36 cellular contexts compared by ENCODE assay signal in genomic region chr10:116588995-116589394, GRCh38. TPM values are rescaled to one million over a fixed set of nuclear protein-coding genes. Genes with fewer than 3 reads are reported as not detected.
"Had no signal": no experiment of that assay in that cellular context is flagged by ENCODE, and none has a peak within 500 bp of the region (broad histone marks: within the 10 kb centered on the region; RNA-seq: fewer than 3 reads in every experiment).

No MANE protein-coding gene starts in this region.

- ATAC-seq: naive thymus-derived CD8-positive, alpha-beta T cell; natural killer cell treated with Interleukin-12 subunit alpha and Interleukin-12 subunit beta and Interleukin-15 and Interleukin-18, amount 100 ng/mL, for 72 hours; psoas muscle; right cardiac atrium; sciatic nerve; stimulated activated effector memory CD8-positive, alpha-beta T cell treated with anti-CD3 and anti-CD28 coated beads, Interleukin-12 subunit alpha, Interleukin-12 subunit beta, amount 100 ng/mL, for 72 hours; stimulated activated naive B cell treated with anti-CD40 and anti-IgM and Interleukin-4, amounts not matched to agents 10 μg/mL and 1 μg/mL and 100 μg/mL, for 72 hours had no signal

- H3K9me3 Mint-ChIP-seq: natural killer cell treated with Interleukin-12 subunit alpha and Interleukin-12 subunit beta and Interleukin-15 and Interleukin-18, amount 100 ng/mL, for 72 hours; nephron progenitor cell; stimulated activated naive CD8-positive, alpha-beta T cell treated with anti-CD3 and anti-CD28 coated beads, Interleukin-15, Interleukin-2, amounts not matched to agents 100 ng/mL and 50 ng/mL, for 24 hours had no signal

- H3K36me3 Mint-ChIP-seq: naive thymus-derived CD8-positive, alpha-beta T cell; natural killer cell treated with Interleukin-12 subunit alpha and Interleukin-12 subunit beta and Interleukin-15 and Interleukin-18, amount 100 ng/mL, for 72 hours; stimulated activated effector memory CD8-positive, alpha-beta T cell treated with anti-CD3 and anti-CD28 coated beads, Interleukin-12 subunit alpha, Interleukin-12 subunit beta, amount 100 ng/mL, for 72 hours; stimulated activated naive B cell treated with anti-CD40 and anti-IgM and Interleukin-4, amounts not matched to agents 10 μg/mL and 1 μg/mL and 100 μg/mL, for 72 hours had no signal

- H3K4me3 Mint-ChIP-seq: naive thymus-derived CD8-positive, alpha-beta T cell; natural killer cell treated with Interleukin-12 subunit alpha and Interleukin-12 subunit beta and Interleukin-15 and Interleukin-18, amount 100 ng/mL, for 72 hours; nephron progenitor cell; neural crest cell; stimulated activated effector memory CD8-positive, alpha-beta T cell treated with anti-CD3 and anti-CD28 coated beads, Interleukin-12 subunit alpha, Interleukin-12 subunit beta, amount 100 ng/mL, for 72 hours; stimulated activated naive B cell treated with anti-CD40 and anti-IgM and Interleukin-4, amounts not matched to agents 10 μg/mL and 1 μg/mL and 100 μg/mL, for 72 hours; stimulated activated naive CD8-positive, alpha-beta T cell treated with anti-CD3 and anti-CD28 coated beads, Interleukin-15, Interleukin-2, amounts not matched to agents 100 ng/mL and 50 ng/mL, for 24 hours had no signal

- H3K4me1 ChIP-seq: parathyroid adenoma, psoas muscle, thyroid gland, tibial nerve, vagina had no signal

- H3K27ac ChIP-seq: neutrophil, parathyroid adenoma, psoas muscle, stomach, thoracic aorta, thyroid gland, tibial nerve, upper lobe of left lung, vagina had no signal

- FAIRE-seq: small intestine, urothelium cell line had no signal

- H3K27ac Mint-ChIP-seq: naive thymus-derived CD8-positive, alpha-beta T cell; natural killer cell treated with Interleukin-12 subunit alpha and Interleukin-12 subunit beta and Interleukin-15 and Interleukin-18, amount 100 ng/mL, for 72 hours; nephron progenitor cell; progenitor cell of endocrine pancreas; stimulated activated effector memory CD8-positive, alpha-beta T cell treated with anti-CD3 and anti-CD28 coated beads, Interleukin-12 subunit alpha, Interleukin-12 subunit beta, amount 100 ng/mL, for 72 hours; stimulated activated naive B cell treated with anti-CD40 and anti-IgM and Interleukin-4, amounts not matched to agents 10 μg/mL and 1 μg/mL and 100 μg/mL, for 72 hours; stimulated activated naive CD8-positive, alpha-beta T cell treated with anti-CD3 and anti-CD28 coated beads, Interleukin-15, Interleukin-2, amounts not matched to agents 100 ng/mL and 50 ng/mL, for 24 hours had no signal

- H3K27me3 ChIP-seq: neutrophil, thyroid gland, tibial nerve, upper lobe of left lung, vagina had no signal

- H3K4me3 ChIP-seq: psoas muscle, stomach, thoracic aorta, thyroid gland, tibial nerve, upper lobe of left lung, vagina had no signal

- H3K4me1 Mint-ChIP-seq: naive thymus-derived CD8-positive, alpha-beta T cell; nephron progenitor cell; neural crest cell; stimulated activated effector memory CD8-positive, alpha-beta T cell treated with anti-CD3 and anti-CD28 coated beads, Interleukin-12 subunit alpha, Interleukin-12 subunit beta, amount 100 ng/mL, for 72 hours; stimulated activated naive B cell treated with anti-CD40 and anti-IgM and Interleukin-4, amounts not matched to agents 10 μg/mL and 1 μg/mL and 100 μg/mL, for 72 hours had no signal

- H3K27me3 Mint-ChIP-seq: natural killer cell treated with Interleukin-12 subunit alpha and Interleukin-12 subunit beta and Interleukin-15 and Interleukin-18, amount 100 ng/mL, for 72 hours; stimulated activated naive B cell treated with anti-CD40 and anti-IgM and Interleukin-4, amounts not matched to agents 10 μg/mL and 1 μg/mL and 100 μg/mL, for 72 hours had no signal

- DNase-seq: naive thymus-derived CD8-positive, alpha-beta T cell; nephron progenitor cell; nucleus accumbens; posterior cingulate gyrus; psoas muscle; right cardiac atrium; small intestine; stimulated activated CD4-positive, alpha-beta T cell treated with anti-CD3 and anti-CD28 coated beads, Interleukin-15, amount 100 ng/mL, for 24 hours; stimulated activated CD4-positive, alpha-beta T cell treated with anti-CD3 and anti-CD28 coated beads, Interleukin-2, amount 100 ng/mL, for 24 hours; stimulated activated CD4-positive, alpha-beta T cell treated with anti-CD3 and anti-CD28 coated beads, Interleukin-2, amount 100 ng/mL, for 48 hours; stimulated activated CD4-positive, alpha-beta T cell treated with anti-CD3 and anti-CD28 coated beads, Interleukin-4, amount 100 ng/mL, for 24 hours; stimulated activated naive B cell treated with anti-CD40 and anti-IgM and Interleukin-4, amounts not matched to agents 10 μg/mL and 1 μg/mL and 100 μg/mL, for 72 hours; stimulated activated naive CD4-positive, alpha-beta T cell treated with Interleukin-2 at 50 U/mL for 16 hours; stomach; thyroid gland; trophoblast cell; upper lobe of left lung had no signal

- H3K36me3 ChIP-seq: neutrophil, stomach, thoracic aorta, thyroid gland, tibial nerve, upper lobe of left lung, vagina had no signal

- H3K9ac ChIP-seq: parathyroid adenoma had no signal

- H3K9me3 ChIP-seq: neutrophil, psoas muscle, stomach, thoracic aorta, thyroid gland, tibial nerve, upper lobe of left lung, vagina had no signal

RNA-seq across cellular contexts. Expression of gene PNLIPRP1, which starts 1.8 kb away (rescaled TPM):
- total RNA-seq: naive thymus-derived CD8-positive, alpha-beta T cell; natural killer cell treated with Interleukin-12 subunit alpha and Interleukin-12 subunit beta and Interleukin-15 and Interleukin-18, amount 100 ng/mL, for 72 hours; neural crest cell; omental fat pad; osteocyte; progenitor cell of endocrine pancreas; renal cortical epithelial cell; skeletal muscle tissue; stomach; subcutaneous adipose tissue; temporal lobe; thyroid gland; ureter; vagina had no signal
- polyA plus RNA-seq: naive thymus-derived CD8-positive, alpha-beta T cell had no signal

RNA-seq across cellular contexts. Expression of gene PNLIPRP2, which starts 31.8 kb away (rescaled TPM):
- total RNA-seq: naive thymus-derived CD8-positive, alpha-beta T cell; natural killer cell treated with Interleukin-12 subunit alpha and Interleukin-12 subunit beta and Interleukin-15 and Interleukin-18, amount 100 ng/mL, for 72 hours; neural crest cell; omental fat pad; osteocyte; progenitor cell of endocrine pancreas; renal cortical epithelial cell; right cardiac atrium; skeletal muscle tissue; subcutaneous adipose tissue; temporal lobe; thyroid gland; ureter; vagina had no signal
- polyA plus RNA-seq: naive thymus-derived CD8-positive, alpha-beta T cell; right cardiac atrium had no signal

RNA-seq across cellular contexts. Expression of gene PNLIP, which starts 43.3 kb away (rescaled TPM):
- total RNA-seq: naive thymus-derived CD8-positive, alpha-beta T cell; natural killer cell treated with Interleukin-12 subunit alpha and Interleukin-12 subunit beta and Interleukin-15 and Interleukin-18, amount 100 ng/mL, for 72 hours; neural crest cell; osteocyte; progenitor cell of endocrine pancreas; renal cortical epithelial cell; stomach; subcutaneous adipose tissue; temporal lobe; thyroid gland; ureter; vagina had no signal
- polyA plus RNA-seq: naive thymus-derived CD8-positive, alpha-beta T cell; right cardiac atrium had no signal
